8 cellular contexts compared by ENCODE assay signal in the genomic region with DNA sequence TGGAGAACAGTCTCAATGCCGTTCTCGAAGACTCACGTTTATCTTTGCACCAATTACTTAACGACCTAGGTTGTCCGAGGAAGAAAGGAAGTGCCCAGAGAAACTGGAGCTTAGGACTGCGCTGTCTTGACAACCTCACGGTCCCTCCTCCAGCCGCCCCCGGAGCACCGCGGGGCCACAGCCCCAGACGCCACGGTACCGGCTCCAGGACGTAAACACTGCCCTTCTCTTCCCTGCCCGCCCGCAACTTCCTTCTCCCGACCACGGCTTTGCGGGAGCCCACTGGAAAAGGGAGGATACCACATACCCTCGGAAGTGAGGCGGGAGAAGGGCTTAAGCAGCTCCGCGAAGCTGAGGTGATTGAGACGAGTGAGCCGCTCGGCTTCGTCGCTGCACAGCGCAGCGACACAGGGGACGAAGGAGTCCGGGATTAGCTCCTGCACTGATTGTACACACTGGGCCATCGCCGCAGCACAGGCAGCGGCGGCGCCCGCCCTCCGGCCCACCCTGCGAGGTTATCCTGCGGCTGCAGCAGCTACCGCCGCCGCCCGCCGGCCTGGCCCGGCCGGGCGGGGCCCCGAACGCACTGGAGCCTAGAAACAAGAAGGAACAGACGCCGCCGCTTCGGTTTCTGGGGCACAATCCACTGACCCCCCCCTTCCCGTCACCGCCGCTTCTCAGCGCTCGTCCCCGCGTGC. TPM values are rescaled to one million over a fixed set of nuclear protein-coding genes. Genes with fewer than 3 reads are reported as not detected.
DNase-seq lines count a peak whose midpoint lies in the region; ATAC-seq and TF ChIP-seq lines count a peak whose summit lies in the region.

No MANE protein-coding gene starts in this region.

- peak overlapping the region; percentile 93 for H3K27ac ChIP-seq in HL-60 (replicated peaks)

- no peaks in the 10 kb centered on the region for H3K27me3 ChIP-seq in HL-60 (ENCODE audit: insufficient read depth, poor library complexity, severe bottlenecking)

- H3K4me3 ChIP-seq in HL-60 (replicated peaks; ENCODE audit: insufficient read depth, low read length) (peak overlapping the region; percentile 89), lower leg skin (ENCODE audit: low read depth, poor library complexity, severe bottlenecking) (peak overlapping the region; percentile 78)

- intact Hi-C loops in lower leg skin (cut with DNase I; ENCODE audit: low total_unique reads), result no loop called here

- no peak for TF ChIP-seq POLR2A in lower leg skin (IDR thresholded peaks at IDR 0.05)

- TF ChIP-seq CTCF in HL-60 (IDR thresholded peaks at IDR 0.05; ENCODE audit: insufficient read depth, low read length) (no peak), lower leg skin (IDR thresholded peaks at IDR 0.05) (no peak)

- peak; percentile 58 for DNase-seq in EH (ENCODE audit: low read depth)
- DNase-seq in HL-60 (ENCODE audit: low read depth in 1 of 2, low spot score in 1 of 2), result peak; percentile 67 to 69
- DNase-seq in SW480 (ENCODE audit: low spot score), result peak; percentile 0
- DNase-seq in dedifferentiated amniotic fluid mesenchymal stem cell (ENCODE audit: extremely low spot score), result peak; percentile 19
- peak; percentile 21 to 88 for DNase-seq in lower leg skin (ENCODE audit: low spot score in 2 of 2)
- peak; percentile 11 for DNase-seq in stimulated activated CD8-positive, alpha-beta memory T cell treated with anti-CD3 and anti-CD28 coated beads, Interleukin-12 subunit alpha, Interleukin-12 subunit beta, amount 100 ng/mL, for 24 hours (ENCODE audit: extremely low read depth)
- no peak for DNase-seq in NCI-H524 treated with DMSO at 0.1 percent for 48 hours (lab: John Stamatoyannopoulos, UW)

- peak; percentile 29 for ATAC-seq in GM21367 (IDR thresholded peaks at IDR 0.05; ENCODE audit: unreplicated experiment)

- 0% methylated on average over 33 to 41 of the region's 63 CpGs for WGBS in lower leg skin, 2 donors

RNA-seq across cellular contexts. Expression of a gene that starts 0.5 kb away (rescaled TPM):
- 10 to 100 TPM; 43.3 to 54.6 (median 50.5) TPM for total RNA-seq in lower leg skin
